In the genomic region with DNA sequence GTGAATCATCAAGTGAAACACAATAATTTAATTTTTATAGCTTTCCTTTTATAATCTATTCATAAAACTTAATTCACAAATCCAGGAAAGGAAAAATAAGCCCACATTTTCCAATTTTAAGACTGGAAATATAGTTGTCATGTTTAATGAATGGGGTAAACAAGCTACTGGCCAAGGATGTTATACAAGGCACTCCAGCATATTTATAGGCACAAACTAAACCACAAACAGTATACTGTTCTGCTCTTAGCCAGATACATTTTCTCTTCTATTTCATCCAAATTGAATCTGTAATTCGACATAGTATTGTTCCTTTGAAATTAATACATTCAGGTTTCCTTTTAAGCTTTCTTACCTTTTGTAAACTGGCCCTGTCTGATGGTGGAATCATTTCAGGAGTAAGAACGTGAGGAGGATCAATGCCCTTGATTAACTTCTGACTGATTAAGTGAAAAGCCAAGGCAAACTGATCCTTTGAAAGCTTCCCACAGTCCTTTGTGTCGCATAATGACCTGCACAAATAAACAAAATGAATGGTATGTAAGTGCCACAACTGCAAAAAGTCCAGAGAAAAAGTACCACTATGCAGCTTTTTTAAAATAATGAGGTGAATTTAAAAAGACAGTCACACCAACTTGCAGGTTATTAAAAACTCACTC, we compare ENCODE assay signal across 24 cellular contexts.
DNase-seq lines count a peak whose midpoint lies in the region; ATAC-seq, FAIRE-seq and TF ChIP-seq lines count a peak whose summit lies in the region.
"Had no signal": no experiment of that assay in that cellular context is flagged by ENCODE, and none has a peak within 500 bp of the region (broad histone marks: within the 10 kb centered on the region; RNA-seq: fewer than 3 reads in every experiment).

No MANE protein-coding gene starts in this region.

- POLR2A ChIA-PET in GM12878 (lab: Charles Lee): interaction anchor here (0.6 to 1.8 kb wide), 7 partner anchors 18 to 179 kb away, joined by 3 to 6 read pairs (median 4); no protein-coding TSS in a partner anchor

- peak in 1 of 2 donors; percentile 47 for ATAC-seq in activated T-cell treated with anti-CD3 and anti-CD28 coated beads, Interleukin-2, amount 50 U/mL, for 72 hours (replicated peaks in 1 of 2)
- ATAC-seq in activated T-cell treated with anti-CD3 and anti-CD28 coated beads, Interleukin-2, amount 50 U/mL, for 4 hours: no peak
- ATAC-seq in GM12878 (peak; percentile 50), GM18868 (IDR thresholded peaks at IDR 0.05; ENCODE audit: unreplicated experiment) (no peak)
- ATAC-seq: CD8-positive, alpha-beta T cell; HepG2; naive thymus-derived CD4-positive, alpha-beta T cell had no signal

- CTCF ChIA-PET in GM12878 (lab: Yijun Ruan, JAX): interaction anchor here (1.0 to 2.2 kb wide), 7 partner anchors 23 to 92 kb away, joined by 3 to 9 read pairs (median 3); no protein-coding TSS in a partner anchor

- H3K4me3 ChIP-seq in GM12878: no peak overlapping the region

- intact Hi-C loops in GM12878 (cut with micrococcal nuclease; ENCODE audit: unreplicated experiment): loop anchor here (5.0 kb wide), 2 partner anchors 73 to 93 kb away; partner anchors contain the start of gene EPS15

- no peak overlapping the region for H2AFZ ChIP-seq in GM12878 (ENCODE audit: control insufficient read depth, low read depth, low read length)

- SMC1A ChIA-PET in GM12878 (lab: Charles Lee; ENCODE audit: uncharacterized antibody, unreplicated experiment): interaction anchor here (0.6 to 3.8 kb wide), 27 partner anchors 9 to 387 kb away, joined by 3 to 30 read pairs (median 7); no protein-coding TSS in a partner anchor

- H3K9me3 Mint-ChIP-seq in activated T-cell treated with anti-CD3 and anti-CD28 coated beads, Interleukin-2, amount 50 U/mL, for 72 hours: no peaks in the 10 kb centered on the region
- H3K9me3 Mint-ChIP-seq in activated T-cell treated with anti-CD3 and anti-CD28 coated beads, Interleukin-2, amount 50 U/mL, for 4 hours: no peaks in the 10 kb centered on the region
- H3K9me3 Mint-ChIP-seq in HFFc6 (no peaks in the 10 kb centered on the region), progenitor cell of endocrine pancreas (ENCODE audit: low read depth) (no peaks in the 10 kb centered on the region)
- H3K9me3 Mint-ChIP-seq: activated CD4-positive, alpha-beta T cell treated with anti-CD3 and anti-CD28 coated beads, Interleukin-2, amount 10 ng/mL, durations not matched to agents 7 days and 5 days; activated naive CD4-positive, alpha-beta T cell treated with anti-CD3 and anti-CD28 coated beads, Interleukin-2, amount 50 U/mL, for 24 hours; activated T-cell treated with anti-CD3 and anti-CD28 coated beads, Interleukin-2, amount 50 U/mL, for 24 hours; CD8-positive, alpha-beta T cell; stimulated activated naive CD8-positive, alpha-beta T cell treated with anti-CD3 and anti-CD28 coated beads, Interleukin-15, Interleukin-2, amounts not matched to agents 100 ng/mL and 50 ng/mL, for 24 hours had no signal

- H3K4me2 ChIP-seq in GM12878 (ENCODE audit: control insufficient read depth, insufficient read depth): peak overlapping the region; percentile 46

- H3K27me3 ChIP-seq in GM12878 (replicated peaks in 1 of 2; ENCODE audit: control insufficient read depth in 2 of 2, insufficient read depth in 2 of 2, low read length in 1 of 2): no peaks in the 10 kb centered on the region

- H3K9ac ChIP-seq in GM12878 (ENCODE audit: control insufficient read depth, insufficient read depth, low read length): no peak overlapping the region

- FAIRE-seq in GM12878 (lab: Jason Lieb, UNC): no peak
- FAIRE-seq: HepG2 had no signal

- no peaks in the 10 kb centered on the region for H3K27me3 Mint-ChIP-seq in activated T-cell treated with anti-CD3 and anti-CD28 coated beads, Interleukin-2, amount 50 U/mL, for 72 hours (ENCODE audit: low read depth)
- no peaks in the 10 kb centered on the region for H3K27me3 Mint-ChIP-seq in activated T-cell treated with anti-CD3 and anti-CD28 coated beads, Interleukin-2, amount 50 U/mL, for 4 hours (ENCODE audit: low read depth)
- peaks cover 2% of the 10 kb centered on the region; the same call in 1 of the 2 replicates for H3K27me3 Mint-ChIP-seq in HFFc6 (ENCODE audit: insufficient read depth)
- H3K27me3 Mint-ChIP-seq in progenitor cell of endocrine pancreas: no peaks in the 10 kb centered on the region
- H3K27me3 Mint-ChIP-seq: activated CD4-positive, alpha-beta T cell treated with anti-CD3 and anti-CD28 coated beads, Interleukin-2, amount 10 ng/mL, durations not matched to agents 7 days and 5 days; activated naive CD4-positive, alpha-beta T cell treated with anti-CD3 and anti-CD28 coated beads, Interleukin-2, amount 50 U/mL, for 24 hours; activated T-cell treated with anti-CD3 and anti-CD28 coated beads, Interleukin-2, amount 50 U/mL, for 24 hours; naive thymus-derived CD4-positive, alpha-beta T cell; stimulated activated naive CD8-positive, alpha-beta T cell treated with anti-CD3 and anti-CD28 coated beads, Interleukin-15, Interleukin-2, amounts not matched to agents 100 ng/mL and 50 ng/mL, for 24 hours had no signal

- TF ChIP-seq RAD21 in GM12878 (IDR thresholded peaks at IDR 0.05; ENCODE audit: insufficient read depth, low read depth, low read length): no peak

- H3K9me3 ChIP-seq in GM12878 (replicated peaks; ENCODE audit: control insufficient read depth, insufficient read depth, low read length): no peaks in the 10 kb centered on the region

- H3K36me3 ChIP-seq in GM12878 (ENCODE audit: control insufficient read depth in 2 of 2, insufficient read depth in 2 of 2, low read length in 1 of 2): peaks cover 0 to 8% of the 10 kb centered on the region in 2 experiments; a peak in 3 of 4 replicates

- no peak for TF ChIP-seq EP300 in GM12878 (IDR thresholded peaks at IDR 0.05; ENCODE audit: borderline replicate concordance in 1 of 2, control insufficient read depth in 1 of 2, low read depth in 2 of 2, low read length in 2 of 2)

- no TSS peak for BruUV-seq in GM12878 (replicated peaks; lab: Mats Ljungman, UMichigan)

- H3K79me2 ChIP-seq in GM12878 (ENCODE audit: control insufficient read depth, insufficient read depth, low read length): no peaks in the 10 kb centered on the region

- RAD21 ChIA-PET in GM12878 (lab: Charles Lee; ENCODE audit: unreplicated experiment): interaction anchor here (0.7 to 3.5 kb wide), 12 partner anchors 12 to 134 kb away, joined by 3 to 21 read pairs (median 4); no protein-coding TSS in a partner anchor

- no peak for TF ChIP-seq CTCF in HFFc6 (IDR thresholded peaks at IDR 0.05)
- no peak for TF ChIP-seq CTCF in GM12878 (IDR thresholded peaks at IDR 0.05 in 2 of 3, conservative IDR thresholded peaks at IDR 0.05 in 1 of 3; ENCODE audit: control insufficient read depth in 2 of 3, extremely low read depth in 1 of 3, insufficient read depth in 1 of 3, low read depth in 3 of 3, low read length in 3 of 3)
- TF ChIP-seq CTCF in progenitor cell of endocrine pancreas (IDR thresholded peaks at IDR 0.05; ENCODE audit: unreplicated experiment): no peak

- H3K4me1 ChIP-seq in GM12878 (ENCODE audit: control insufficient read depth, insufficient read depth, low read length): peaks cover 37% of the 10 kb centered on the region

- H3K27ac ChIP-seq in GM12878 (ENCODE audit: control insufficient read depth, insufficient read depth): peak overlapping the region; percentile 47
- H3K27ac ChIP-seq: WERI-Rb-1 had no signal

- peaks cover 43% of the 10 kb centered on the region for H3K4me1 Mint-ChIP-seq in activated T-cell treated with anti-CD3 and anti-CD28 coated beads, Interleukin-2, amount 50 U/mL, for 72 hours (ENCODE audit: low read depth)
- peaks cover 41% of the 10 kb centered on the region for H3K4me1 Mint-ChIP-seq in activated T-cell treated with anti-CD3 and anti-CD28 coated beads, Interleukin-2, amount 50 U/mL, for 4 hours (ENCODE audit: low read depth)
- H3K4me1 Mint-ChIP-seq in HFFc6 (ENCODE audit: low read depth): peaks cover 40% of the 10 kb centered on the region
- H3K4me1 Mint-ChIP-seq in progenitor cell of endocrine pancreas (ENCODE audit: low read depth): peaks cover 38% of the 10 kb centered on the region

- whole genome bisulfite sequencing in GM12878 (ENCODE audit: insufficient coverage, insufficient replicate concordance, low lambda C conversion rate, missing lambda C conversion rate): 0% methylated on average over 3 of the region's 3 CpGs

- DNase-seq in activated T-cell treated with anti-CD3 and anti-CD28 coated beads, Interleukin-2, amount 50 U/mL, for 72 hours: no peak
- DNase-seq in activated T-cell treated with anti-CD3 and anti-CD28 coated beads, Interleukin-2, amount 50 U/mL, for 4 hours: no peak
- DNase-seq in HFFc6 (no peak), GM12878 (ENCODE audit: low read depth, low spot score) (no peak), progenitor cell of endocrine pancreas (ENCODE audit: low spot score, unreplicated experiment) (no peak), DMS53 treated with DMSO at 0.1 percent for 48 hours (lab: John Stamatoyannopoulos, UW; ENCODE audit: unreplicated experiment) (no peak), cerebellar cortex (ENCODE audit: low spot score) (no peak)
- DNase-seq: 8988T; activated CD4-positive, alpha-beta T cell treated with anti-CD3 and anti-CD28 coated beads, Interleukin-2, amount 10 ng/mL, durations not matched to agents 7 days and 5 days; activated T-cell treated with anti-CD3 and anti-CD28 coated beads, Interleukin-2, amount 50 U/mL, for 24 hours; AML-193; caudate nucleus; CD8-positive, alpha-beta T cell; HCEC 1CT; Kasumi-1; midbrain; naive thymus-derived CD4-positive, alpha-beta T cell; NCI-H146; nucleus accumbens; WERI-Rb-1 had no signal

- no peak for TF ChIP-seq POLR2A in GM12878 (IDR thresholded peaks at IDR 0.05; ENCODE audit: low read depth, low read length)

- peak overlapping the region; percentile 81 for H3K27ac Mint-ChIP-seq in activated T-cell treated with anti-CD3 and anti-CD28 coated beads, Interleukin-2, amount 50 U/mL, for 72 hours
- H3K27ac Mint-ChIP-seq in HFFc6 (peak overlapping the region; percentile 3; the same call in 1 of the 2 replicates), progenitor cell of endocrine pancreas (peak overlapping the region; percentile 83)
- H3K27ac Mint-ChIP-seq: activated CD4-positive, alpha-beta T cell treated with anti-CD3 and anti-CD28 coated beads, Interleukin-2, amount 10 ng/mL, durations not matched to agents 7 days and 5 days; activated naive CD4-positive, alpha-beta T cell treated with anti-CD3 and anti-CD28 coated beads, Interleukin-2, amount 50 U/mL, for 24 hours; activated T-cell treated with anti-CD3 and anti-CD28 coated beads, Interleukin-2, amount 50 U/mL, for 24 hours; CD8-positive, alpha-beta T cell had no signal

- peaks cover 2 to 13% of the 10 kb centered on the region in 2 donors for H3K36me3 Mint-ChIP-seq in activated T-cell treated with anti-CD3 and anti-CD28 coated beads, Interleukin-2, amount 50 U/mL, for 72 hours (ENCODE audit: insufficient read depth in 2 of 2)
- H3K36me3 Mint-ChIP-seq in activated T-cell treated with anti-CD3 and anti-CD28 coated beads, Interleukin-2, amount 50 U/mL, for 4 hours (ENCODE audit: insufficient read depth): peaks cover 44% of the 10 kb centered on the region
- peaks cover 16% of the 10 kb centered on the region for H3K36me3 Mint-ChIP-seq in HFFc6 (ENCODE audit: low read depth)
- peaks cover 23% of the 10 kb centered on the region for H3K36me3 Mint-ChIP-seq in progenitor cell of endocrine pancreas (ENCODE audit: insufficient read depth)

- H4K20me1 ChIP-seq in GM12878 (ENCODE audit: control insufficient read depth, insufficient read depth): no peaks in the 10 kb centered on the region

- peak overlapping the region in 1 of 2 donors; percentile 34 for H3K4me3 Mint-ChIP-seq in activated T-cell treated with anti-CD3 and anti-CD28 coated beads, Interleukin-2, amount 50 U/mL, for 72 hours
- no peak overlapping the region for H3K4me3 Mint-ChIP-seq in activated T-cell treated with anti-CD3 and anti-CD28 coated beads, Interleukin-2, amount 50 U/mL, for 4 hours
- H3K4me3 Mint-ChIP-seq in HFFc6 (no peak overlapping the region), progenitor cell of endocrine pancreas (ENCODE audit: low read depth) (no peak overlapping the region)
- H3K4me3 Mint-ChIP-seq: activated CD4-positive, alpha-beta T cell treated with anti-CD3 and anti-CD28 coated beads, Interleukin-2, amount 10 ng/mL, durations not matched to agents 7 days and 5 days; activated naive CD4-positive, alpha-beta T cell treated with anti-CD3 and anti-CD28 coated beads, Interleukin-2, amount 50 U/mL, for 24 hours; activated T-cell treated with anti-CD3 and anti-CD28 coated beads, Interleukin-2, amount 50 U/mL, for 24 hours; CD8-positive, alpha-beta T cell; naive thymus-derived CD4-positive, alpha-beta T cell; stimulated activated naive CD8-positive, alpha-beta T cell treated with anti-CD3 and anti-CD28 coated beads, Interleukin-15, Interleukin-2, amounts not matched to agents 100 ng/mL and 50 ng/mL, for 24 hours had no signal

- in situ Hi-C loops in GM12878 (cut with MboI): no loop called here

Comparison
In these comparisons a context has a peak if more than half of its experiments do, and no peak if none do; other contexts are left out.
1. H3K27ac Mint-ChIP-seq: peak in every context shown above with its lines; median percentile 83 in progenitor cell of endocrine pancreas; 81 in activated T-cell treated with anti-CD3 and anti-CD28 coated beads, Interleukin-2, amount 50 U/mL, for 72 hours; 3 in HFFc6.